1 cellular context compared by ENCODE assay signal in the genomic region with DNA sequence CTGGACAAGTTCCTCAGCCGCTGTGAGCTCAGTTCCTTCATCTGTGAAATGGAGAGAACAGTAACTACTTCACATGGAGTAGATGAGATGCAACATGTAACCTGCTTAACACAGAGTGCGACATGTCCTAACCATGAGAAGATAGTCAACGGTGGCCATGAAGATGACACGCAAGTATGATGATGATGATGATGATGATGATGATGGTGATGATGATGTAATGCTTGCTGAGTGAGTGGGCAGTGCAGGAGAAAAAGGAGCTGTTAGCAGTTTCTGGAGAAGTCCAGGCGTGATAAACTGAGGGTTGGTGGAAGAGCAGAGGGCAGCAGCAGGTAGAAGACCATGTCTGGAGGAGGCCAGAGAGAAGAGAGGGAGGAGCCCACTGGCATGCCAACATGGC.
A peak's percentile ranks its signal among the peaks of the same experiment; 100 is the strongest.
TF ChIP-seq lines count a peak whose summit lies in the region.

No MANE protein-coding gene starts in this region.

TF ChIP-seq in K562, 482 proteins besides CTCF, POLR2A, EP300 and RAD21:
- no peak for TF ChIP-seq SAFB (IDR thresholded peaks at IDR 0.05; ENCODE audit: borderline replicate concordance, low read depth, low read length)
- TF ChIP-seq, protein P1, sequence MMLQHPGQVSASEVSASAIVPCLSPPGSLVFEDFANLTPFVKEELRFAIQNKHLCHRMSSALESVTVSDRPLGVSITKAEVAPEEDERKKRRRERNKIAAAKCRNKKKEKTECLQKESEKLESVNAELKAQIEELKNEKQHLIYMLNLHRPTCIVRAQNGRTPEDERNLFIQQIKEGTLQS (IDR thresholded peaks at IDR 0.05) = peak; percentile 75
- TF ChIP-seq, protein P1 (CRISPR knock-in tag; conservative IDR thresholded peaks at IDR 0.05) = no peak
